1 cellular context compared by ENCODE assay signal in the genomic region with DNA sequence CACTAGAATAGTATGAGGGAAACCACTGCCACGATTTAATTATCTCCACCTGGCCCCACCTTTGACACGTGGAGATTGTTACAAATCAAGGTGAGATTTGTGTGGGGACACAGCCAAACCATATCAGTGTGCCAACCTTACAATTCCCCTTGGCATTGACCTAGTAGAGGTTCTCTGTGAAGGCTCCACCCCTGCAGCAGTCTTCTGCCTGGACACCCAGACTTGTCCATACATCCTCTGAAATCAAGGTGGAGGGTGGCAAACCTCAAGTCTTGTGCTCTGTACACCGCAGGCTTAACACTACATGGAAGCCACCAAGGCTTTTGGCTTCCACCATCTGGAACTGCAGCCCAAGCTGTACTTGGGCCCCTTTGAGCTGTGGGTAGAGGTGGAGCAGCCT.
TF ChIP-seq lines count a peak whose summit lies in the region.

No MANE protein-coding gene starts in this region.

TF ChIP-seq in K562, 482 proteins besides CTCF, POLR2A, EP300 and RAD21:
- TF ChIP-seq TRIM24 (IDR thresholded peaks at IDR 0.05) = 0 out of 4 replicates have a peak, but pooled peaks of 1 of the 2 experiments have one; percentile 13
- TF ChIP-seq, protein P1, sequence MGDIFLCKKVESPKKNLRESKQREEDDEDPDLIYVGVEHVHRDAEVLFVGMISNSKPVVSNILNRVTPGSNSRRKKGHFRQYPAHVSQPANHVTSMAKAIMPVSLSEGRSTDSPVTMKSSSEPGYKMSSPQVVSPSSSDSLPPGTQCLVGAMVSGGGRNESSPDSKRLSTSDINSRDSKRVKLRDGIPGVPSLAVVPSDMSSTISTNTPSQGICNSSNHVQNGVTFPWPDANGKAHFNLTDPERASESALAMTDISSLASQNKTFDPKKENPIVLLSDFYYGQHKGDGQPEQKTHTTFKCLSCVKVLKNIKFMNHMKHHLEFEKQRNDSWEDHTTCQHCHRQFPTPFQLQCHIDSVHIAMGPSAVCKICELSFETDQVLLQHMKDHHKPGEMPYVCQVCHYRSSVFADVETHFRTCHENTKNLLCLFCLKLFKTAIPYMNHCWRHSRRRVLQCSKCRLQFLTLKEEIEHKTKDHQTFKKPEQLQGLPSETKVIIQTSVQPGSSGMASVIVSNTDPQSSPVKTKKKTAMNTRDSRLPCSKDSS (IDR thresholded peaks at IDR 0.05; ENCODE audit: low read depth, partially characterized antibody) = peak; percentile 92
- TF ChIP-seq TRIM28 (IDR thresholded peaks at IDR 0.05) = peak; percentile 89
- peak; percentile 63; the same call in 1 of the 2 replicates for TF ChIP-seq CBX1 (IDR thresholded peaks at IDR 0.05; ENCODE audit: low read depth)
- TF ChIP-seq ZNF655 (CRISPR knock-in tag; IDR thresholded peaks at IDR 0.05) = no peak
- TF ChIP-seq SMARCA5 (IDR thresholded peaks at IDR 0.05) = no peak
- TF ChIP-seq ZNF431 (CRISPR knock-in tag; IDR thresholded peaks at IDR 0.05) = no peak
- no peak for TF ChIP-seq ESRRB (CRISPR knock-in tag; IDR thresholded peaks at IDR 0.05; ENCODE audit: borderline replicate concordance)
- peak in 1 of 2 experiments; percentile 94; a peak in 2 of 3 replicates for TF ChIP-seq CBX3 (IDR thresholded peaks at IDR 0.05; ENCODE audit: borderline replicate concordance in 1 of 2, low read length in 2 of 2)
- TF ChIP-seq ZFP36 (IDR thresholded peaks at IDR 0.05; ENCODE audit: low read depth, low read length, partially characterized antibody) = peak; percentile 61
- TF ChIP-seq CBX5 (IDR thresholded peaks at IDR 0.05; ENCODE audit: borderline replicate concordance, low read depth) = peak; percentile 92; the same call in 1 of the 2 replicates
- TF ChIP-seq NFIC (IDR thresholded peaks at IDR 0.05) = no peak
